In the genomic region with DNA sequence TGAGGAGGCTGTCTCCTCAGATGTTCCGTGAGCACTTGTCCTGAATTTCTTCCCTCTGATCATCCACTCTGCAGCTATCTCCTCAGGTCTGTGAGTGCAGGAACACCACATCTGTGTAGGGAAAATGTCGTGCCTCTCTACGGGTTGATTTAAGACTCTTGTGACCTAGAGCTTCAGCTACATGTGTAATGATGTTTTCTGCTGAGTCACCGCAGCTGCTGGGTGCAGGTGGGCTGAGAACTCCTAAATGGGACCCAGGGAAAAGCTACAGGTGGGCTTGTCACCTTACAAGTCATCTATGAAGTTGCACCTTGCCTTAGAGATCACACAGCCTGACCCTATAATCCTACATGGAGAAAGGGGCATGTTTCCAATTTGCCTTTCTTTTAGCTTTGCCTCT, we compare ENCODE assay signal across 1 cellular context.
TF ChIP-seq lines count a peak whose summit lies in the region.

No MANE protein-coding gene starts in this region.

TF ChIP-seq in K562, 482 proteins besides CTCF, POLR2A, EP300 and RAD21 (continued from another document):
- TF ChIP-seq, protein P1, sequence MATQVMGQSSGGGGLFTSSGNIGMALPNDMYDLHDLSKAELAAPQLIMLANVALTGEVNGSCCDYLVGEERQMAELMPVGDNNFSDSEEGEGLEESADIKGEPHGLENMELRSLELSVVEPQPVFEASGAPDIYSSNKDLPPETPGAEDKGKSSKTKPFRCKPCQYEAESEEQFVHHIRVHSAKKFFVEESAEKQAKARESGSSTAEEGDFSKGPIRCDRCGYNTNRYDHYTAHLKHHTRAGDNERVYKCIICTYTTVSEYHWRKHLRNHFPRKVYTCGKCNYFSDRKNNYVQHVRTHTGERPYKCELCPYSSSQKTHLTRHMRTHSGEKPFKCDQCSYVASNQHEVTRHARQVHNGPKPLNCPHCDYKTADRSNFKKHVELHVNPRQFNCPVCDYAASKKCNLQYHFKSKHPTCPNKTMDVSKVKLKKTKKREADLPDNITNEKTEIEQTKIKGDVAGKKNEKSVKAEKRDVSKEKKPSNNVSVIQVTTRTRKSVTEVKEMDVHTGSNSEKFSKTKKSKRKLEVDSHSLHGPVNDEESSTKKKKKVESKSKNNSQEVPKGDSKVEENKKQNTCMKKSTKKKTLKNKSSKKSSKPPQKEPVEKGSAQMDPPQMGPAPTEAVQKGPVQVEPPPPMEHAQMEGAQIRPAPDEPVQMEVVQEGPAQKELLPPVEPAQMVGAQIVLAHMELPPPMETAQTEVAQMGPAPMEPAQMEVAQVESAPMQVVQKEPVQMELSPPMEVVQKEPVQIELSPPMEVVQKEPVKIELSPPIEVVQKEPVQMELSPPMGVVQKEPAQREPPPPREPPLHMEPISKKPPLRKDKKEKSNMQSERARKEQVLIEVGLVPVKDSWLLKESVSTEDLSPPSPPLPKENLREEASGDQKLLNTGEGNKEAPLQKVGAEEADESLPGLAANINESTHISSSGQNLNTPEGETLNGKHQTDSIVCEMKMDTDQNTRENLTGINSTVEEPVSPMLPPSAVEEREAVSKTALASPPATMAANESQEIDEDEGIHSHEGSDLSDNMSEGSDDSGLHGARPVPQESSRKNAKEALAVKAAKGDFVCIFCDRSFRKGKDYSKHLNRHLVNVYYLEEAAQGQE (CRISPR knock-in tag; IDR thresholded peaks at IDR 0.05; ENCODE audit: low read depth), result no peak
- TF ChIP-seq, protein P2, sequence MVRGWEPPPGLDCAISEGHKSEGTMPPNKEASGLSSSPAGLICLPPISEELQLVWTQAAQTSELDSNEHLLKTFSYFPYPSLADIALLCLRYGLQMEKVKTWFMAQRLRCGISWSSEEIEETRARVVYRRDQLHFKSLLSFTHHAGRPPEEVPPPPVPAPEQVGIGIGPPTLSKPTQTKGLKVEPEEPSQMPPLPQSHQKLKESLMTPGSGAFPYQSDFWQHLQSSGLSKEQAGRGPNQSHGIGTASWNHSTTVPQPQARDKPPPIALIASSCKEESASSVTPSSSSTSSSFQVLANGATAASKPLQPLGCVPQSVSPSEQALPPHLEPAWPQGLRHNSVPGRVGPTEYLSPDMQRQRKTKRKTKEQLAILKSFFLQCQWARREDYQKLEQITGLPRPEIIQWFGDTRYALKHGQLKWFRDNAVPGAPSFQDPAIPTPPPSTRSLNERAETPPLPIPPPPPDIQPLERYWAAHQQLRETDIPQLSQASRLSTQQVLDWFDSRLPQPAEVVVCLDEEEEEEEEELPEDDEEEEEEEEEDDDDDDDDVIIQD (CRISPR knock-in tag; IDR thresholded peaks at IDR 0.05), result no peak
- TF ChIP-seq FOXM1 (IDR thresholded peaks at IDR 0.05; ENCODE audit: low read depth) (no peak), FOXM1 (CRISPR knock-in tag; IDR thresholded peaks at IDR 0.05; ENCODE audit: low read depth) (no peak)
- TF ChIP-seq, protein P3, sequence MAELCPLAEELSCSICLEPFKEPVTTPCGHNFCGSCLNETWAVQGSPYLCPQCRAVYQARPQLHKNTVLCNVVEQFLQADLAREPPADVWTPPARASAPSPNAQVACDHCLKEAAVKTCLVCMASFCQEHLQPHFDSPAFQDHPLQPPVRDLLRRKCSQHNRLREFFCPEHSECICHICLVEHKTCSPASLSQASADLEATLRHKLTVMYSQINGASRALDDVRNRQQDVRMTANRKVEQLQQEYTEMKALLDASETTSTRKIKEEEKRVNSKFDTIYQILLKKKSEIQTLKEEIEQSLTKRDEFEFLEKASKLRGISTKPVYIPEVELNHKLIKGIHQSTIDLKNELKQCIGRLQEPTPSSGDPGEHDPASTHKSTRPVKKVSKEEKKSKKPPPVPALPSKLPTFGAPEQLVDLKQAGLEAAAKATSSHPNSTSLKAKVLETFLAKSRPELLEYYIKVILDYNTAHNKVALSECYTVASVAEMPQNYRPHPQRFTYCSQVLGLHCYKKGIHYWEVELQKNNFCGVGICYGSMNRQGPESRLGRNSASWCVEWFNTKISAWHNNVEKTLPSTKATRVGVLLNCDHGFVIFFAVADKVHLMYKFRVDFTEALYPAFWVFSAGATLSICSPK (IDR thresholded peaks at IDR 0.05; ENCODE audit: borderline replicate concordance), result no peak
